ENCODE assay signal across 8 cellular contexts in genomic region chr6:13624871-13625288, GRCh38. TPM values are rescaled to one million over a fixed set of nuclear protein-coding genes. Genes with fewer than 3 reads are reported as not detected.
DNase-seq lines count a peak whose midpoint lies in the region; ATAC-seq and TF ChIP-seq lines count a peak whose summit lies in the region.

No MANE protein-coding gene starts in this region.

- H3K9me3 Mint-ChIP-seq in GM23338: no peaks in the 10 kb centered on the region

- ATAC-seq in GM23338: peak; percentile 99
- ATAC-seq in body of pancreas: peak; percentile 59
- no peak for ATAC-seq in GM21381 (IDR thresholded peaks at IDR 0.05; ENCODE audit: unreplicated experiment)

- TF ChIP-seq CTCF in GM23338 (conservative IDR thresholded peaks at IDR 0.05; ENCODE audit: low read depth in 2 of 2) (peak; percentile 75 to 81), OCI-LY3 (IDR thresholded peaks at IDR 0.05; ENCODE audit: low read depth, low read length) (peak; percentile 47), body of pancreas (IDR thresholded peaks at IDR 0.05) (peak in 6 of 7 experiments; percentile 23 to 37 (median 30))

- H3K4me2 ChIP-seq in GM23338 (no peak overlapping the region), OCI-LY3 (ENCODE audit: low read length) (no peak overlapping the region)

- H3K36me3 ChIP-seq in GM23338 (ENCODE audit: insufficient read depth) (peaks cover 35% of the 10 kb centered on the region), OCI-LY3 (replicated peaks; ENCODE audit: low read depth, low read length) (peaks cover 41% of the 10 kb centered on the region), body of pancreas (replicated peaks in 1 of 2; ENCODE audit: insufficient read depth in 1 of 2, low read depth in 2 of 2) (peaks cover 23 to 25% of the 10 kb centered on the region in 2 donors)

- intact Hi-C loops in body of pancreas (cut with DNase I): no loop called here

- H3K27me3 ChIP-seq in GM23338 (ENCODE audit: insufficient read depth): no peaks in the 10 kb centered on the region
- no peaks in the 10 kb centered on the region for H3K27me3 ChIP-seq in OCI-LY3 (ENCODE audit: low read depth, low read length)
- no peaks in the 10 kb centered on the region for H3K27me3 ChIP-seq in body of pancreas

- no peak overlapping the region for H3K9ac ChIP-seq in OCI-LY3 (ENCODE audit: low read length)

- no peaks in the 10 kb centered on the region for H3K9me2 ChIP-seq in GM23338 (ENCODE audit: insufficient read depth)

- H2AFZ ChIP-seq in GM23338: no peak overlapping the region
- H2AFZ ChIP-seq in OCI-LY3 (ENCODE audit: low read depth, low read length): no peak overlapping the region

- 72 to 73% methylated on average over 4 of the region's 4 CpGs for WGBS in body of pancreas, 2 donors

- H3K4me1 Mint-ChIP-seq in GM23338: peaks cover 4% of the 10 kb centered on the region

- H3K4me3 Mint-ChIP-seq in GM23338: no peak overlapping the region

- H3K4me3 ChIP-seq in GM23338: no peak overlapping the region
- H3K4me3 ChIP-seq in OCI-LY3 (ENCODE audit: low read length): no peak overlapping the region
- H3K4me3 ChIP-seq in body of pancreas: no peak overlapping the region

- H3K4me1 ChIP-seq in GM23338 (ENCODE audit: insufficient read depth) (no peaks in the 10 kb centered on the region), OCI-LY3 (ENCODE audit: low read length) (peaks cover 3% of the 10 kb centered on the region; the same call in 1 of the 2 replicates), body of pancreas (no peaks in the 10 kb centered on the region)

- TF ChIP-seq POLR2A in body of pancreas (IDR thresholded peaks at IDR 0.05): no peak

- H3K79me2 ChIP-seq in GM23338 (replicated peaks; ENCODE audit: insufficient read depth) (no peaks in the 10 kb centered on the region), OCI-LY3 (ENCODE audit: low read length) (no peaks in the 10 kb centered on the region)

- H4K20me1 ChIP-seq in GM23338 (replicated peaks; ENCODE audit: insufficient read depth): no peaks in the 10 kb centered on the region; the same call in 1 of the 2 replicates
- H4K20me1 ChIP-seq in OCI-LY3 (ENCODE audit: insufficient read depth, low read length): no peaks in the 10 kb centered on the region

- DNase-seq in DMS 273 (lab: John Stamatoyannopoulos, UW; ENCODE audit: unreplicated experiment): peak; percentile 75
- DNase-seq in GM23338 (ENCODE audit: low spot score): peak; percentile 92
- peak in 2 of 4 donors; percentile 9 to 35 for DNase-seq in body of pancreas
- DNase-seq in medulla oblongata (ENCODE audit: extremely low spot score): peak; percentile 8
- no peak for DNase-seq in epidermal melanocyte (ENCODE audit: insufficient read length, low spot score)
- DNase-seq in activated CD4-positive, CD25-positive, alpha-beta regulatory T cell treated with anti-CD3 and anti-CD28 coated beads, Interleukin-2, amount 50 U/mL, for 72 hours: no peak

- H3K27ac Mint-ChIP-seq in GM23338: no peak overlapping the region

- H3K36me3 Mint-ChIP-seq in GM23338 (ENCODE audit: low read depth): peaks cover 44% of the 10 kb centered on the region

- H3K27me3 Mint-ChIP-seq in GM23338 (ENCODE audit: insufficient read depth, low read depth, poor library complexity): no peaks in the 10 kb centered on the region

- H3K9me3 ChIP-seq in OCI-LY3 (ENCODE audit: insufficient read depth, low read length) (no peaks in the 10 kb centered on the region), body of pancreas (no peaks in the 10 kb centered on the region)

- no peak overlapping the region; the same call in 1 of the 2 replicates for H3K27ac ChIP-seq in GM23338 (ENCODE audit: low read depth)
- H3K27ac ChIP-seq in OCI-LY3 (ENCODE audit: low read length): no peak overlapping the region
- no peak overlapping the region for H3K27ac ChIP-seq in body of pancreas

- H3F3A ChIP-seq in GM23338 (replicated peaks; ENCODE audit: low read depth): peaks cover 6% of the 10 kb centered on the region; the same call in 1 of the 2 replicates

TF ChIP-seq in GM23338, 12 proteins besides CTCF, POLR2A, EP300 and RAD21:
- TF ChIP-seq ZNF114 (CRISPR knock-in tag; IDR thresholded peaks at IDR 0.05) (no peak), CREB1 (CRISPR knock-in tag; IDR thresholded peaks at IDR 0.05; ENCODE audit: low read depth) (no peak), POLR2AphosphoS5 (IDR thresholded peaks at IDR 0.05; ENCODE audit: low read depth) (no peak), JUNB (IDR thresholded peaks at IDR 0.05; ENCODE audit: unreplicated experiment) (no peak), ETS1 (IDR thresholded peaks at IDR 0.05) (no peak), EZH2 (IDR thresholded peaks at IDR 0.05; ENCODE audit: low read depth, unreplicated experiment) (no peak), STAT1 (IDR thresholded peaks at IDR 0.05; ENCODE audit: unreplicated experiment) (no peak)

RNA-seq across cellular contexts. Expression of gene NOL7, which starts 9.7 kb away (rescaled TPM):
- 97.2 and 110 TPM in 2 replicates for total RNA-seq in GM23338 (2014; rRNA removed; shearing (Covaris generic))
- polyA plus RNA-seq in GM23338 (2016; fragmentation: Nextera tagmentation; extraction: Ambion mirVana): 251 and 253 TPM in 2 replicates
- total RNA-seq in body of pancreas: 100 to 1,000 TPM in 1 of 2 donors, 10 to 100 TPM in 1; 52.1 to 164 TPM

RNA-seq across cellular contexts. Expression of gene SIRT5, which starts 50.5 kb away (rescaled TPM):
- 11.8 and 13.1 TPM in 2 replicates for total RNA-seq in GM23338 (2014; rRNA removed; shearing (Covaris generic))
- polyA plus RNA-seq in GM23338 (2016; fragmentation: Nextera tagmentation; extraction: Ambion mirVana): 7.4 and 9.8 TPM in 2 replicates
- total RNA-seq in body of pancreas: 10 to 100 TPM; 10.2 to 11.2 TPM

Comparison
In these comparisons a context has a peak if more than half of its experiments do, and no peak if none do; other contexts are left out.
1. DNase-seq: peak in DMS 273 (single experiment), GM23338 (single experiment) and medulla oblongata (single experiment); none in epidermal melanocyte (single experiment) and activated CD4-positive, CD25-positive, alpha-beta regulatory T cell treated with anti-CD3 and anti-CD28 coated beads, Interleukin-2, amount 50 U/mL, for 72 hours (single experiment).
2. Peak in every context shown above with its lines, with median percentiles within 50 percentile points of each other: CTCF ChIP-seq.